Comparison of ENCODE assay signal across 12 cellular contexts in the genomic region with DNA sequence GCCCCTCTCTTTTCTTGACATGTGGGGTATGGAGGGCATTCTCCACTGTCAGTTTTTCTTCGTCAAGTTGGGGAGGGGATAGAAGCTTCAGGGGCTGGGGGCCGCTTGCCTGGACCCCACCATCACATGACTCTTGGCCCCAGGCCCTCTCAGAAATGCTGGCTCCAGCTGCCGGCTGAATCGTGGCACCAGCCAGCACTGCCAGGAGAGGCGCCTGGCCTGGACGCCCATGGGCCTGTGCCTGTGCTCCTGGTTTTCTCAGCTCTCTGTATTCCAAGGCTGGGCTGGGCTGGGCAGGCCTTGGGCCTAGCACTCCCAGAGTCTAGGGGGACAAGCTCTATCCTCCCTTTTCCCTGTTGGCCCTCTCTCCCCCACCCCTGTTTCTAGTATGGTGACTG. TPM values are rescaled to one million over a fixed set of nuclear protein-coding genes. Genes with fewer than 3 reads are reported as not detected.
A peak's percentile ranks its signal among the peaks of the same experiment; 100 is the strongest.
DNase-seq lines count a peak whose midpoint lies in the region; ATAC-seq and TF ChIP-seq lines count a peak whose summit lies in the region.
"Had no signal": no experiment of that assay in that cellular context is flagged by ENCODE, and none has a peak within 500 bp of the region (broad histone marks: within the 10 kb centered on the region; RNA-seq: fewer than 3 reads in every experiment).

No MANE protein-coding gene starts in this region.

- no peak for TF ChIP-seq EP300 in transverse colon (IDR thresholded peaks at IDR 0.05; ENCODE audit: low read depth)

- in situ Hi-C loops in transverse colon (cut with MboI; ENCODE audit: low pct_ligation_motif_present in 1 of 4, low pct_unique_long_range_greater_than_20kb in 1 of 4, low sequenced_read_pairs in 3 of 4): no loop called here

- ATAC-seq in left cardiac atrium (peak; percentile 39 to 41), GM18519 (IDR thresholded peaks at IDR 0.05; ENCODE audit: low FRiP score, unreplicated experiment) (no peak)
- ATAC-seq: naive thymus-derived CD8-positive, alpha-beta T cell had no signal

- no peak for TF ChIP-seq POLR2A in prostate gland (IDR thresholded peaks at IDR 0.05)
- TF ChIP-seq POLR2A in transverse colon (IDR thresholded peaks at IDR 0.05): no peak

- H3K27me3 ChIP-seq in ascending aorta (no peaks in the 10 kb centered on the region), prostate gland (replicated peaks; ENCODE audit: insufficient read depth) (no peaks in the 10 kb centered on the region), transverse colon (no peaks in the 10 kb centered on the region)

- peak overlapping the region; percentile 99 for H3K27ac ChIP-seq in ascending aorta
- H3K27ac ChIP-seq in prostate gland: peak overlapping the region; percentile 61 to 95
- peak overlapping the region; percentile 26 to 72 (median 63) for H3K27ac ChIP-seq in transverse colon

- TF ChIP-seq CTCF in ascending aorta (IDR thresholded peaks at IDR 0.05) (no peak), prostate gland (IDR thresholded peaks at IDR 0.05) (no peak), transverse colon (IDR thresholded peaks at IDR 0.05) (no peak)

- H3K4me1 ChIP-seq in ascending aorta: peaks cover 73 to 96% of the 10 kb centered on the region in 2 donors
- peaks cover 58% of the 10 kb centered on the region for H3K4me1 ChIP-seq in prostate gland (replicated peaks)
- H3K4me1 ChIP-seq in transverse colon: peaks cover 50 to 93% (median 67%) of the 10 kb centered on the region in 4 donors

- DNase-seq in ascending aorta (ENCODE audit: low spot score in 2 of 2) (no peak), left cardiac atrium (peak; percentile 57), prostate gland (ENCODE audit: low spot score) (no peak), transverse colon (no peak), NOMO-1 treated with DMSO at 0.1 percent for 48 hours (lab: John Stamatoyannopoulos, UW; ENCODE audit: unreplicated experiment) (no peak), foreskin melanocyte (no peak)
- DNase-seq: activated CD4-positive, CD25-positive, alpha-beta regulatory T cell treated with anti-CD3 and anti-CD28 coated beads, Interleukin-2, amount 50 U/mL, for 72 hours; COR-L47; naive thymus-derived CD8-positive, alpha-beta T cell; NCI-H1436; OCI-M1 had no signal

- intact Hi-C loops in ascending aorta (cut with DNase I) (loop anchor here (2.0 to 5.0 kb wide), 2 partner anchors 15 to 42 kb away; no protein-coding TSS in a partner anchor), left cardiac atrium (cut with DNase I) (loop anchor here in 1 of 2 donors (5.0 kb wide), 2 partner anchors 42 to 77 kb away; no protein-coding TSS in a partner anchor), prostate gland (cut with DNase I) (no loop called here), transverse colon (cut with DNase I; ENCODE audit: low total_unique reads) (loop anchor here (10.0 kb wide), 1 partner anchor 49 kb away; no protein-coding TSS in a partner anchor)

- H3K36me3 ChIP-seq in ascending aorta (no peaks in the 10 kb centered on the region), prostate gland (no peaks in the 10 kb centered on the region), transverse colon (no peaks in the 10 kb centered on the region)

- 32% methylated on average over 6 of the region's 6 CpGs for WGBS in prostate gland
- 84% methylated on average over 5 of the region's 6 CpGs; no CpG with 5 or more reads in 1 of the 2 donors for WGBS in transverse colon (ENCODE audit: low coverage in 1 of 2), 2 donors

- no peaks in the 10 kb centered on the region for H3K9me3 ChIP-seq in ascending aorta
- H3K9me3 ChIP-seq in prostate gland: no peaks in the 10 kb centered on the region
- no peaks in the 10 kb centered on the region for H3K9me3 ChIP-seq in transverse colon

- peak overlapping the region in 1 of 2 donors; percentile 65 for H3K4me3 ChIP-seq in ascending aorta
- no peak overlapping the region for H3K4me3 ChIP-seq in prostate gland
- H3K4me3 ChIP-seq in transverse colon: no peak overlapping the region

RNA-seq across cellular contexts. Expression of a gene that starts 38.6 kb away (rescaled TPM):
- total RNA-seq in ascending aorta (46.7 TPM), left cardiac atrium (1 to 10 TPM; 7.5 to 9.0 TPM), prostate gland (10 to 100 TPM in 1 of 2 donors, 1 to 10 TPM in 1; 4.6 to 13.3 TPM), transverse colon (10 to 100 TPM in 3 of 4 donors, 1 to 10 TPM in 1; 4.5 to 33.4 (median 16.7) TPM)

RNA-seq across cellular contexts. Expression of a gene that starts 52.4 kb away (rescaled TPM):
- total RNA-seq in ascending aorta (17.3 TPM), left cardiac atrium (10 to 100 TPM; 18.4 to 20.9 TPM), prostate gland (10 to 100 TPM; 23.3 to 55.4 TPM), transverse colon (100 to 1,000 TPM in 1 of 4 donors, 10 to 100 TPM in 3; 26.6 to 199 (median 60.7) TPM)

RNA-seq across cellular contexts. Expression of a gene that starts 54.0 kb away (rescaled TPM):
- total RNA-seq in ascending aorta: 35.5 TPM
- 10 to 100 TPM; 34.9 to 47.8 TPM for total RNA-seq in left cardiac atrium
- total RNA-seq in prostate gland: 10 to 100 TPM; 52.4 to 91.9 TPM
- total RNA-seq in transverse colon: 10 to 100 TPM; 31.6 to 54.2 (median 36.5) TPM
